ENCODE assay signal across 16 cellular contexts in genomic region chr10:132370426-132371340, GRCh38.
"Had no signal": no experiment of that assay in that cellular context is flagged by ENCODE, and none has a peak within 500 bp of the region (broad histone marks: within the 10 kb centered on the region; RNA-seq: fewer than 3 reads in every experiment).

No MANE protein-coding gene starts in this region.

- H3K4me3 ChIP-seq: gastroesophageal sphincter, heart right ventricle, lung, psoas muscle had no signal

- H3K27me3 ChIP-seq: gastroesophageal sphincter had no signal

- ATAC-seq: esophagus mucosa; gastroesophageal sphincter; psoas muscle; stimulated activated naive CD8-positive, alpha-beta T cell treated with anti-CD3 and anti-CD28 coated beads, Interleukin-15, amount 100 ng/mL, for 72 hours had no signal

- H3K27ac ChIP-seq: gastroesophageal sphincter, heart right ventricle, psoas muscle had no signal

- H3K4me1 ChIP-seq: gastroesophageal sphincter, psoas muscle had no signal

- DNase-seq: activated CD4-positive, alpha-beta T cell treated with anti-CD3 and anti-CD28 coated beads, Interleukin-2, amount 10 ng/mL, durations not matched to agents 24 days and 14 days; activated CD8-positive, alpha-beta T cell treated with anti-CD3 and anti-CD28 coated beads for 36 hours; activated T-cell treated with anti-CD3 and anti-CD28 coated beads, Interleukin-2, amount 50 U/mL, for 1 hour; effector CD8-positive, alpha-beta T cell; heart right ventricle; immature natural killer cell; small intestine; stimulated activated CD4-positive, alpha-beta T cell treated with anti-CD3 and anti-CD28 coated beads, Interleukin-4, amount 100 ng/mL, for 1 hour; stimulated activated naive CD8-positive, alpha-beta T cell treated with anti-CD3 and anti-CD28 coated beads, Interleukin-15, amount 100 ng/mL, for 72 hours; T-helper 1 cell; T1000; trophoblast cell had no signal
